ENCODE assay signal across 29 cellular contexts in the genomic region with DNA sequence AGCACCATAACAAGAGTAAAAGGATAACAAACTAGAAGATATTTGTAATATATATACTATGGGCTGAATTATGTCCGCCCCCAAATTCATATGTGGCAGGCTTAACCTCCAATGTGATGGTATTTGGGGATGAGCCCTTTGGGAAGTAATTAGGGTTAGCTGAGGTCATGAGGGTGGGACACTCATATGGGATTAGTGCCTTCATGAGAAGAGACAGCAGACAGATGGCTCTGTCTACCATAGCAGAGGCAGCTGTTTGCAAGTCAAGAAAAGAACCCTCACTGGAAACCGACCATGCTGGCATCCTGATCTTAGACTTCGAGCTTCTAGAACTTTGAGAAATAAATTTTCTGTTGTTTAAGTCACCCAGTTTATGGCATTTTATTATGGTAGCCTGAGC.
"Had no signal": no experiment of that assay in that cellular context is flagged by ENCODE, and none has a peak within 500 bp of the region (broad histone marks: within the 10 kb centered on the region; RNA-seq: fewer than 3 reads in every experiment).

No MANE protein-coding gene starts in this region.

- ATAC-seq: activated CD8-positive, alpha-beta T cell treated with anti-CD3 and anti-CD28 coated beads for 36 hours; activated T-cell treated with anti-CD3 and anti-CD28 coated beads, Interleukin-2, amount 50 U/mL, for 72 hours; activated T-helper 17 cell treated with anti-CD3 and anti-CD28 coated beads, Interleukin-2, amount 50 U/mL, for 72 hours; K562; SK-N-SH treated with all-trans-retinoic acid at 6 μM for 48 hours had no signal

- DNase-seq: activated CD4-positive, alpha-beta T cell treated with anti-CD3 and anti-CD28 coated beads, Interleukin-2, amount 10 ng/mL, durations not matched to agents 24 days and 14 days; activated CD4-positive, alpha-beta T cell treated with anti-CD3 and anti-CD28 coated beads, Interleukin-2, amount 50 U/mL, for 4 hours; activated CD8-positive, alpha-beta T cell treated with anti-CD3 and anti-CD28 coated beads for 36 hours; activated effector memory CD4-positive, alpha-beta T cell treated with anti-CD3 and anti-CD28 coated beads, Interleukin-2, amount 50 U/mL, for 16 hours; activated naive CD4-positive, alpha-beta T cell; activated naive CD8-positive, alpha-beta T cell treated with anti-CD3 and anti-CD28 coated beads, Interleukin-2, amount 10 ng/mL, durations not matched to agents 7 days and 5 days; activated T-cell treated with anti-CD3 and anti-CD28 coated beads, Interleukin-2, amount 50 U/mL, for 1 hour; activated T-cell treated with anti-CD3 and anti-CD28 coated beads, Interleukin-2, amount 50 U/mL, for 72 hours; amygdala; NCI-H1092 treated with DMSO at 0.1 percent for 48 hours; NCI-H1417; NCI-H187 treated with DMSO at 0.1 percent for 48 hours; NCI-H2081; NCI-H2171 treated with DMSO at 0.1 percent for 48 hours; NCI-H2227 treated with DMSO at 0.1 percent for 48 hours; NCI-H510A treated with DMSO at 0.1 percent for 48 hours; NCI-H774; Peyer's patch; RPMI8226; SHP77 treated with DMSO at 0.1 percent for 48 hours; SW 1271; T-helper 1 cell; T-helper 2 cell; T-helper 9 cell had no signal

- H3K36me3 ChIP-seq: ascending aorta, cardiac muscle cell, Peyer's patch had no signal

- H3K9me3 ChIP-seq: ascending aorta, Peyer's patch had no signal

- FAIRE-seq: K562 had no signal

- H3K4me1 ChIP-seq: ascending aorta, Peyer's patch had no signal

- H3K27ac ChIP-seq: ascending aorta, cardiac muscle cell, Peyer's patch had no signal

- H3K27me3 ChIP-seq: ascending aorta, cardiac muscle cell, Peyer's patch had no signal

- H3K4me3 ChIP-seq: ascending aorta, cardiac muscle cell, K562, Peyer's patch had no signal
